28 cellular contexts compared by ENCODE assay signal in the genomic region with DNA sequence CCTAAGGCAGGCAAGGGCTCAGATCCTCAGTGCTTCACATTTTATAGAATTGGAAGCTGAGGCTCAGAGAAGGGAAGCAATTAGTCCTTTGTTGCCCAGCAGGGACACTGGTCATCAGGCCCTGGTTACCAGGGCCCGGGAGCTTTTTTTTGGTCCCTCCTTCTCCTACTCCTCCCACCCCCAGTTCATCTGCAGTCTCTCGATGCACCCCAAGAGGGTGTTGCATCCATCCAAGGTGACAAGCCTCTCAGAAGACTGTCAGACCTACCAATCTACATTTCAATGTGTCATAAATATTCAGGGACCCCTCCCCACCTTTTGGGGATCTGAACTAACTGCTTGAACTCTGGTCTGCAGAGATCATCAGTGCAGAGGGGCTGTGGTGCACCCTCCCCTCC. TPM values are rescaled to one million over a fixed set of nuclear protein-coding genes. Genes with fewer than 3 reads are reported as not detected.
DNase-seq lines count a peak whose midpoint lies in the region; ATAC-seq and TF ChIP-seq lines count a peak whose summit lies in the region.
"Had no signal": no experiment of that assay in that cellular context is flagged by ENCODE, and none has a peak within 500 bp of the region (broad histone marks: within the 10 kb centered on the region; RNA-seq: fewer than 3 reads in every experiment).

No MANE protein-coding gene starts in this region.

- TF ChIP-seq POLR2A in HCT116 (IDR thresholded peaks at IDR 0.05; ENCODE audit: borderline replicate concordance, extremely low read depth, insufficient read depth, insufficient read length): no peak

- no peak overlapping the region for H2AFZ ChIP-seq in HCT116 (ENCODE audit: low read depth, low read length, poor library complexity, severe bottlenecking)
- H2AFZ ChIP-seq: hepatocyte had no signal

- no peaks in the 10 kb centered on the region for H3K9me3 Mint-ChIP-seq in activated T-helper 2 cell treated with anti-CD3 and anti-CD28 coated beads, Interferon-gamma antibody, Interleukin-2, Interleukin-4, amounts not matched to agents 10 μg/mL and 5 μg/mL and 100 μg/mL, durations not matched to agents 14 hours and 24 hours and 36 hours
- no peaks in the 10 kb centered on the region for H3K9me3 Mint-ChIP-seq in activated CD4-positive, alpha-beta memory T cell treated with anti-CD3 and anti-CD28 coated beads for 36 hours
- H3K9me3 Mint-ChIP-seq: activated CD4-positive, alpha-beta T cell treated with anti-CD3 and anti-CD28 coated beads, Interleukin-2, amount 10 ng/mL, durations not matched to agents 24 days and 14 days; activated naive CD4-positive, alpha-beta T cell treated with anti-CD3 and anti-CD28 coated beads, Interleukin-2, amount 50 U/mL, for 72 hours; central memory CD8-positive, alpha-beta T cell; stimulated activated naive B cell treated with anti-CD40 and anti-IgM and Interleukin-4, amounts not matched to agents 10 μg/mL and 1 μg/mL and 100 μg/mL, for 72 hours had no signal

- H3K27ac ChIP-seq in BLaER1: no peak overlapping the region
- no peak overlapping the region for H3K27ac ChIP-seq in HCT116 (ENCODE audit: low read depth, low read length)
- peak overlapping the region; percentile 68 for H3K27ac ChIP-seq in WERI-Rb-1
- H3K27ac ChIP-seq: ascending aorta, hepatocyte, KMS-11, skin epidermis, vagina had no signal

- intact Hi-C loops in HCT116 (cut with micrococcal nuclease): no loop called here
- intact Hi-C loops in activated T-helper 2 cell treated with anti-CD3 and anti-CD28 coated beads, Interferon-gamma antibody, Interleukin-2, Interleukin-4, amounts not matched to agents 10 μg/mL and 5 μg/mL and 100 μg/mL, durations not matched to agents 14 hours and 24 hours and 36 hours (cut with micrococcal nuclease): no loop called here
- intact Hi-C loops in activated CD4-positive, alpha-beta memory T cell treated with anti-CD3 and anti-CD28 coated beads for 36 hours (cut with micrococcal nuclease): no loop called here

- H3K4me2 ChIP-seq in BLaER1 (peak overlapping the region; percentile 87), HCT116 (ENCODE audit: low read length) (no peak overlapping the region)
- H3K4me2 ChIP-seq: hepatocyte, KMS-11 had no signal

- no peak for TF ChIP-seq RAD21 in HCT116 (IDR thresholded peaks at IDR 0.05; ENCODE audit: low read depth)

- DNase-seq in HCT116 (ENCODE audit: low read depth, low spot score) (no peak), WERI-Rb-1 (no peak), GM20000 (ENCODE audit: low spot score) (no peak)
- no peak for DNase-seq in activated T-helper 2 cell treated with anti-CD3 and anti-CD28 coated beads, Interferon-gamma antibody, Interleukin-2, Interleukin-4, amounts not matched to agents 10 μg/mL and 5 μg/mL and 100 μg/mL, durations not matched to agents 14 hours and 24 hours and 36 hours (ENCODE audit: low spot score)
- DNase-seq in activated CD4-positive, alpha-beta memory T cell treated with anti-CD3 and anti-CD28 coated beads for 36 hours: no peak
- DNase-seq: ACHN; activated CD4-positive, alpha-beta T cell treated with anti-CD3 and anti-CD28 coated beads, Interleukin-2, amount 10 ng/mL, durations not matched to agents 24 days and 14 days; activated CD8-positive, alpha-beta memory T cell treated with anti-CD3 and anti-CD28 coated beads, Interleukin-2, amount 10 ng/mL, durations not matched to agents 7 days and 5 days; erythroblast; foreskin fibroblast; islet precursor cell; SIG-M5; stimulated activated CD4-positive, alpha-beta T cell treated with anti-CD3 and anti-CD28 coated beads, Interleukin-2, amount 100 ng/mL, for 24 hours; stimulated activated naive B cell treated with anti-CD40 and anti-IgM and Interleukin-4, amounts not matched to agents 10 μg/mL and 1 μg/mL and 100 μg/mL, for 72 hours had no signal

- peaks cover 5% of the 10 kb centered on the region for H3K27me3 Mint-ChIP-seq in activated T-helper 2 cell treated with anti-CD3 and anti-CD28 coated beads, Interferon-gamma antibody, Interleukin-2, Interleukin-4, amounts not matched to agents 10 μg/mL and 5 μg/mL and 100 μg/mL, durations not matched to agents 14 hours and 24 hours and 36 hours (ENCODE audit: low read depth)
- peaks cover 2% of the 10 kb centered on the region for H3K27me3 Mint-ChIP-seq in activated CD4-positive, alpha-beta memory T cell treated with anti-CD3 and anti-CD28 coated beads for 36 hours

- H3K36me3 Mint-ChIP-seq in activated T-helper 2 cell treated with anti-CD3 and anti-CD28 coated beads, Interferon-gamma antibody, Interleukin-2, Interleukin-4, amounts not matched to agents 10 μg/mL and 5 μg/mL and 100 μg/mL, durations not matched to agents 14 hours and 24 hours and 36 hours (ENCODE audit: low read depth): no peaks in the 10 kb centered on the region
- no peaks in the 10 kb centered on the region for H3K36me3 Mint-ChIP-seq in activated CD4-positive, alpha-beta memory T cell treated with anti-CD3 and anti-CD28 coated beads for 36 hours
- H3K36me3 Mint-ChIP-seq: activated CD8-positive, alpha-beta memory T cell treated with anti-CD3 and anti-CD28 coated beads, Interleukin-2, amount 10 ng/mL, durations not matched to agents 7 days and 5 days; activated naive CD4-positive, alpha-beta T cell treated with anti-CD3 and anti-CD28 coated beads, Interleukin-2, amount 50 U/mL, for 72 hours; CD14-positive monocyte; stimulated activated naive B cell treated with anti-CD40 and anti-IgM and Interleukin-4, amounts not matched to agents 10 μg/mL and 1 μg/mL and 100 μg/mL, for 72 hours had no signal

- H3K4me3 ChIP-seq in BLaER1: no peak overlapping the region
- H3K4me3 ChIP-seq in HCT116 (replicated peaks in 1 of 2; ENCODE audit: low read depth in 1 of 2, low read length in 2 of 2): no peak overlapping the region
- H3K4me3 ChIP-seq in WERI-Rb-1 (ENCODE audit: low read depth, low read length): no peak overlapping the region
- no peak overlapping the region for H3K4me3 ChIP-seq in iPS-15b (ENCODE audit: low read depth, low read length)
- H3K4me3 ChIP-seq: ascending aorta, hepatocyte, skin epidermis, vagina had no signal

- H3K27ac Mint-ChIP-seq in activated T-helper 2 cell treated with anti-CD3 and anti-CD28 coated beads, Interferon-gamma antibody, Interleukin-2, Interleukin-4, amounts not matched to agents 10 μg/mL and 5 μg/mL and 100 μg/mL, durations not matched to agents 14 hours and 24 hours and 36 hours: no peak overlapping the region
- H3K27ac Mint-ChIP-seq in activated CD4-positive, alpha-beta memory T cell treated with anti-CD3 and anti-CD28 coated beads for 36 hours: no peak overlapping the region
- H3K27ac Mint-ChIP-seq: activated CD4-positive, alpha-beta T cell treated with anti-CD3 and anti-CD28 coated beads, Interleukin-2, amount 10 ng/mL, durations not matched to agents 24 days and 14 days; activated CD8-positive, alpha-beta memory T cell treated with anti-CD3 and anti-CD28 coated beads, Interleukin-2, amount 10 ng/mL, durations not matched to agents 7 days and 5 days; activated naive CD4-positive, alpha-beta T cell treated with anti-CD3 and anti-CD28 coated beads, Interleukin-2, amount 50 U/mL, for 72 hours; CD14-positive monocyte; stimulated activated naive B cell treated with anti-CD40 and anti-IgM and Interleukin-4, amounts not matched to agents 10 μg/mL and 1 μg/mL and 100 μg/mL, for 72 hours had no signal

- H3K9me2 ChIP-seq in HCT116 (ENCODE audit: insufficient read depth): no peaks in the 10 kb centered on the region

- ATAC-seq in HCT116 (peak; percentile 56; the same call in 1 of the 2 replicates), HG03135 (IDR thresholded peaks at IDR 0.05; ENCODE audit: unreplicated experiment) (no peak)
- ATAC-seq: activated CD8-positive, alpha-beta memory T cell treated with anti-CD3 and anti-CD28 coated beads, Interleukin-2, amount 10 ng/mL, durations not matched to agents 7 days and 5 days; activated naive CD4-positive, alpha-beta T cell treated with anti-CD3 and anti-CD28 coated beads, Interleukin-2, amount 50 U/mL, for 72 hours had no signal

- POLR2A ChIA-PET in HCT116 (lab: Charles Lee): interaction anchor here (1.2 kb wide), 1 partner anchor 32 kb away, joined by 3 read pairs; the partner anchor contains the start of gene RNU5B-1
- POLR2A ChIA-PET in activated CD4-positive, alpha-beta memory T cell treated with anti-CD3 and anti-CD28 coated beads for 36 hours (lab: Charles Lee): no interaction called here

- H3K9ac ChIP-seq in BLaER1 (no peak overlapping the region), HCT116 (ENCODE audit: low read length) (no peak overlapping the region), iPS-15b (ENCODE audit: low read depth, low read length) (peak overlapping the region; percentile 0)
- H3K9ac ChIP-seq: KMS-11 had no signal

- CTCF ChIA-PET in HCT116 (lab: Charles Lee): no interaction called here
- CTCF ChIA-PET in activated CD4-positive, alpha-beta memory T cell treated with anti-CD3 and anti-CD28 coated beads for 36 hours (lab: Charles Lee): no interaction called here

- peaks cover 68% of the 10 kb centered on the region for H3K4me1 ChIP-seq in BLaER1
- 0 out of 4 replicates have a peak, but pooled peaks cover 0 to 4% of the 10 kb centered on the region in 2 experiments for H3K4me1 ChIP-seq in HCT116 (ENCODE audit: control insufficient read depth in 1 of 2, insufficient read depth in 2 of 2, low read length in 2 of 2)
- peaks cover 29% of the 10 kb centered on the region for H3K4me1 ChIP-seq in iPS-15b (ENCODE audit: control insufficient read depth, insufficient read depth, low read length)
- H3K4me1 ChIP-seq: ascending aorta, vagina had no signal

- H3K79me2 ChIP-seq in HCT116 (ENCODE audit: insufficient read depth, low read length): no peaks in the 10 kb centered on the region
- H3K79me2 ChIP-seq: hepatocyte had no signal

- H3K9me3 ChIP-seq in BLaER1 (no peaks in the 10 kb centered on the region), HCT116 (ENCODE audit: control insufficient read depth in 1 of 2, insufficient read depth in 1 of 2, low read depth in 1 of 2, low read length in 2 of 2) (no peaks in the 10 kb centered on the region), WERI-Rb-1 (ENCODE audit: severe bottlenecking) (no peaks in the 10 kb centered on the region), iPS-15b (ENCODE audit: control insufficient read depth, insufficient read depth, low read length) (no peaks in the 10 kb centered on the region)
- H3K9me3 ChIP-seq: ascending aorta, vagina had no signal

- RAD21 ChIA-PET in HCT116 (lab: Charles Lee; ENCODE audit: low non-redundant PET in 1 of 2, low total read pairs in 2 of 2, uncharacterized antibody in 2 of 2, unreplicated experiment in 2 of 2): no interaction called here

- no peaks in the 10 kb centered on the region for H3K27me3 ChIP-seq in BLaER1
- no peaks in the 10 kb centered on the region; the same call in 1 of the 2 replicates for H3K27me3 ChIP-seq in HCT116 (ENCODE audit: insufficient read depth, low read length)
- H3K27me3 ChIP-seq in WERI-Rb-1 (ENCODE audit: insufficient read depth, low read depth, severe bottlenecking): no peaks in the 10 kb centered on the region
- peaks cover 4% of the 10 kb centered on the region for H3K27me3 ChIP-seq in iPS-15b (ENCODE audit: control insufficient read depth, insufficient read depth, low read length)
- H3K27me3 ChIP-seq: ascending aorta, hepatocyte, vagina had no signal

- H4K20me1 ChIP-seq in BLaER1 (no peaks in the 10 kb centered on the region), HCT116 (ENCODE audit: insufficient read depth) (no peaks in the 10 kb centered on the region)

- H3K4me3 Mint-ChIP-seq in activated T-helper 2 cell treated with anti-CD3 and anti-CD28 coated beads, Interferon-gamma antibody, Interleukin-2, Interleukin-4, amounts not matched to agents 10 μg/mL and 5 μg/mL and 100 μg/mL, durations not matched to agents 14 hours and 24 hours and 36 hours (ENCODE audit: low read depth): no peak overlapping the region
- H3K4me3 Mint-ChIP-seq in activated CD4-positive, alpha-beta memory T cell treated with anti-CD3 and anti-CD28 coated beads for 36 hours: no peak overlapping the region
- H3K4me3 Mint-ChIP-seq: activated CD4-positive, alpha-beta T cell treated with anti-CD3 and anti-CD28 coated beads, Interleukin-2, amount 10 ng/mL, durations not matched to agents 24 days and 14 days; activated CD8-positive, alpha-beta memory T cell treated with anti-CD3 and anti-CD28 coated beads, Interleukin-2, amount 10 ng/mL, durations not matched to agents 7 days and 5 days; CD14-positive monocyte; central memory CD8-positive, alpha-beta T cell; stimulated activated naive B cell treated with anti-CD40 and anti-IgM and Interleukin-4, amounts not matched to agents 10 μg/mL and 1 μg/mL and 100 μg/mL, for 72 hours had no signal

- BruUV-seq in HCT116 (replicated peaks; lab: Mats Ljungman, UMichigan): no TSS peak

- TF ChIP-seq CTCF in HCT116 (IDR thresholded peaks at IDR 0.05 in 2 of 3, conservative IDR thresholded peaks at IDR 0.05 in 1 of 3; ENCODE audit: borderline replicate concordance in 1 of 3, insufficient read depth in 1 of 3, low read depth in 2 of 3, low read length in 2 of 3) (no peak), WERI-Rb-1 (IDR thresholded peaks at IDR 0.05; ENCODE audit: low read depth, low read length) (no peak), GM20000 (IDR thresholded peaks at IDR 0.05; ENCODE audit: extremely low read depth, missing control alignments) (no peak)

- H3K36me3 ChIP-seq in BLaER1: no peaks in the 10 kb centered on the region
- no peaks in the 10 kb centered on the region for H3K36me3 ChIP-seq in HCT116 (ENCODE audit: control insufficient read depth in 1 of 2, insufficient read depth in 2 of 2, low read length in 2 of 2)
- peaks cover 5% of the 10 kb centered on the region for H3K36me3 ChIP-seq in WERI-Rb-1
- H3K36me3 ChIP-seq in iPS-15b (ENCODE audit: control insufficient read depth, insufficient read depth, low read length): peaks cover 4% of the 10 kb centered on the region
- H3K36me3 ChIP-seq: ascending aorta, vagina had no signal

- H3K4me1 Mint-ChIP-seq in activated T-helper 2 cell treated with anti-CD3 and anti-CD28 coated beads, Interferon-gamma antibody, Interleukin-2, Interleukin-4, amounts not matched to agents 10 μg/mL and 5 μg/mL and 100 μg/mL, durations not matched to agents 14 hours and 24 hours and 36 hours (ENCODE audit: low read depth): no peaks in the 10 kb centered on the region
- H3K4me1 Mint-ChIP-seq in activated CD4-positive, alpha-beta memory T cell treated with anti-CD3 and anti-CD28 coated beads for 36 hours (ENCODE audit: low read depth): no peaks in the 10 kb centered on the region
- H3K4me1 Mint-ChIP-seq: activated CD4-positive, alpha-beta T cell treated with anti-CD3 and anti-CD28 coated beads, Interleukin-2, amount 10 ng/mL, durations not matched to agents 24 days and 14 days; CD14-positive monocyte; central memory CD8-positive, alpha-beta T cell had no signal

RNA-seq across cellular contexts. Expression of gene RNU5B-1, which starts 31.9 kb away (rescaled TPM):
- total RNA-seq in HCT116 (2021; ENCODE audit: unreplicated experiment): not detected
- polyA plus RNA-seq in HCT116 (2012): not detected in 2 replicates
- not detected in 2 replicates for total RNA-seq in activated T-helper 2 cell treated with anti-CD3 and anti-CD28 coated beads, Interferon-gamma antibody, Interleukin-2, Interleukin-4, amounts not matched to agents 10 μg/mL and 5 μg/mL and 100 μg/mL, durations not matched to agents 14 hours and 24 hours and 36 hours
- not detected for total RNA-seq in activated CD4-positive, alpha-beta memory T cell treated with anti-CD3 and anti-CD28 coated beads for 36 hours
- total RNA-seq: activated CD4-positive, alpha-beta T cell treated with anti-CD3 and anti-CD28 coated beads, Interleukin-2, amount 10 ng/mL, durations not matched to agents 24 days and 14 days; activated naive CD4-positive, alpha-beta T cell treated with anti-CD3 and anti-CD28 coated beads, Interleukin-2, amount 50 U/mL, for 72 hours; ascending aorta; hepatocyte; lower leg skin; T-helper 1 cell treated with Interleukin-12 subunit alpha and Interleukin-12 subunit beta and Interleukin-4 antibody, amounts not matched to agents 30 ng/mL and 1 ng/mL, for 36 hours; vagina had no signal
- polyA plus RNA-seq: CD14-positive monocyte, hepatocyte had no signal

RNA-seq across cellular contexts. Expression of gene RNU5A-1, which starts 40.5 kb away (rescaled TPM):
- total RNA-seq in HCT116 (2021; ENCODE audit: unreplicated experiment): not detected
- polyA plus RNA-seq in HCT116 (2012): not detected in 2 replicates
- total RNA-seq in activated T-helper 2 cell treated with anti-CD3 and anti-CD28 coated beads, Interferon-gamma antibody, Interleukin-2, Interleukin-4, amounts not matched to agents 10 μg/mL and 5 μg/mL and 100 μg/mL, durations not matched to agents 14 hours and 24 hours and 36 hours: not detected in 2 replicates
- not detected for total RNA-seq in activated CD4-positive, alpha-beta memory T cell treated with anti-CD3 and anti-CD28 coated beads for 36 hours
- total RNA-seq: activated CD4-positive, alpha-beta T cell treated with anti-CD3 and anti-CD28 coated beads, Interleukin-2, amount 10 ng/mL, durations not matched to agents 24 days and 14 days; activated CD8-positive, alpha-beta memory T cell treated with anti-CD3 and anti-CD28 coated beads, Interleukin-2, amount 10 ng/mL, durations not matched to agents 7 days and 5 days; activated naive CD4-positive, alpha-beta T cell treated with anti-CD3 and anti-CD28 coated beads, Interleukin-2, amount 50 U/mL, for 72 hours; ascending aorta; hepatocyte; lower leg skin; T-helper 1 cell treated with Interleukin-12 subunit alpha and Interleukin-12 subunit beta and Interleukin-4 antibody, amounts not matched to agents 30 ng/mL and 1 ng/mL, for 36 hours; temporal lobe; vagina had no signal
- polyA plus RNA-seq: CD14-positive monocyte, hepatocyte had no signal

RNA-seq across cellular contexts. Expression of gene IGDCC3, which starts 41.4 kb away (rescaled TPM):
- total RNA-seq in HCT116 (2021; ENCODE audit: unreplicated experiment): 0.44 TPM
- 0.15 and 0.16 TPM in 2 replicates for polyA plus RNA-seq in HCT116 (2012)
- total RNA-seq in activated T-helper 2 cell treated with anti-CD3 and anti-CD28 coated beads, Interferon-gamma antibody, Interleukin-2, Interleukin-4, amounts not matched to agents 10 μg/mL and 5 μg/mL and 100 μg/mL, durations not matched to agents 14 hours and 24 hours and 36 hours: not detected in 2 replicates
- total RNA-seq in activated CD4-positive, alpha-beta memory T cell treated with anti-CD3 and anti-CD28 coated beads for 36 hours: not detected
- total RNA-seq: activated CD4-positive, alpha-beta T cell treated with anti-CD3 and anti-CD28 coated beads, Interleukin-2, amount 10 ng/mL, durations not matched to agents 24 days and 14 days; activated CD8-positive, alpha-beta memory T cell treated with anti-CD3 and anti-CD28 coated beads, Interleukin-2, amount 10 ng/mL, durations not matched to agents 7 days and 5 days; activated naive CD4-positive, alpha-beta T cell treated with anti-CD3 and anti-CD28 coated beads, Interleukin-2, amount 50 U/mL, for 72 hours; ascending aorta; lower leg skin; T-helper 1 cell treated with Interleukin-12 subunit alpha and Interleukin-12 subunit beta and Interleukin-4 antibody, amounts not matched to agents 30 ng/mL and 1 ng/mL, for 36 hours had no signal
- polyA plus RNA-seq: CD14-positive monocyte had no signal

RNA-seq across cellular contexts. Expression of gene PARP16, which starts 49.7 kb away (rescaled TPM):
- 9.7 TPM for total RNA-seq in HCT116 (2021; ENCODE audit: unreplicated experiment)
- 6.4 and 8.4 TPM in 2 replicates for polyA plus RNA-seq in HCT116 (2012)
- total RNA-seq in activated T-helper 2 cell treated with anti-CD3 and anti-CD28 coated beads, Interferon-gamma antibody, Interleukin-2, Interleukin-4, amounts not matched to agents 10 μg/mL and 5 μg/mL and 100 μg/mL, durations not matched to agents 14 hours and 24 hours and 36 hours: 11.0 and 11.5 TPM in 2 replicates
- total RNA-seq in activated CD4-positive, alpha-beta memory T cell treated with anti-CD3 and anti-CD28 coated beads for 36 hours: 10 to 100 TPM; 12.3 TPM
